Comparison of ENCODE assay signal across 1 cellular context in genomic region chr17:76166906-76167305, GRCh38.
TF ChIP-seq lines count a peak whose summit lies in the region.

No MANE protein-coding gene starts in this region.

TF ChIP-seq in H1, 55 proteins besides CTCF, POLR2A, EP300 and RAD21 (continued from another document):
- TF ChIP-seq, protein P1, sequence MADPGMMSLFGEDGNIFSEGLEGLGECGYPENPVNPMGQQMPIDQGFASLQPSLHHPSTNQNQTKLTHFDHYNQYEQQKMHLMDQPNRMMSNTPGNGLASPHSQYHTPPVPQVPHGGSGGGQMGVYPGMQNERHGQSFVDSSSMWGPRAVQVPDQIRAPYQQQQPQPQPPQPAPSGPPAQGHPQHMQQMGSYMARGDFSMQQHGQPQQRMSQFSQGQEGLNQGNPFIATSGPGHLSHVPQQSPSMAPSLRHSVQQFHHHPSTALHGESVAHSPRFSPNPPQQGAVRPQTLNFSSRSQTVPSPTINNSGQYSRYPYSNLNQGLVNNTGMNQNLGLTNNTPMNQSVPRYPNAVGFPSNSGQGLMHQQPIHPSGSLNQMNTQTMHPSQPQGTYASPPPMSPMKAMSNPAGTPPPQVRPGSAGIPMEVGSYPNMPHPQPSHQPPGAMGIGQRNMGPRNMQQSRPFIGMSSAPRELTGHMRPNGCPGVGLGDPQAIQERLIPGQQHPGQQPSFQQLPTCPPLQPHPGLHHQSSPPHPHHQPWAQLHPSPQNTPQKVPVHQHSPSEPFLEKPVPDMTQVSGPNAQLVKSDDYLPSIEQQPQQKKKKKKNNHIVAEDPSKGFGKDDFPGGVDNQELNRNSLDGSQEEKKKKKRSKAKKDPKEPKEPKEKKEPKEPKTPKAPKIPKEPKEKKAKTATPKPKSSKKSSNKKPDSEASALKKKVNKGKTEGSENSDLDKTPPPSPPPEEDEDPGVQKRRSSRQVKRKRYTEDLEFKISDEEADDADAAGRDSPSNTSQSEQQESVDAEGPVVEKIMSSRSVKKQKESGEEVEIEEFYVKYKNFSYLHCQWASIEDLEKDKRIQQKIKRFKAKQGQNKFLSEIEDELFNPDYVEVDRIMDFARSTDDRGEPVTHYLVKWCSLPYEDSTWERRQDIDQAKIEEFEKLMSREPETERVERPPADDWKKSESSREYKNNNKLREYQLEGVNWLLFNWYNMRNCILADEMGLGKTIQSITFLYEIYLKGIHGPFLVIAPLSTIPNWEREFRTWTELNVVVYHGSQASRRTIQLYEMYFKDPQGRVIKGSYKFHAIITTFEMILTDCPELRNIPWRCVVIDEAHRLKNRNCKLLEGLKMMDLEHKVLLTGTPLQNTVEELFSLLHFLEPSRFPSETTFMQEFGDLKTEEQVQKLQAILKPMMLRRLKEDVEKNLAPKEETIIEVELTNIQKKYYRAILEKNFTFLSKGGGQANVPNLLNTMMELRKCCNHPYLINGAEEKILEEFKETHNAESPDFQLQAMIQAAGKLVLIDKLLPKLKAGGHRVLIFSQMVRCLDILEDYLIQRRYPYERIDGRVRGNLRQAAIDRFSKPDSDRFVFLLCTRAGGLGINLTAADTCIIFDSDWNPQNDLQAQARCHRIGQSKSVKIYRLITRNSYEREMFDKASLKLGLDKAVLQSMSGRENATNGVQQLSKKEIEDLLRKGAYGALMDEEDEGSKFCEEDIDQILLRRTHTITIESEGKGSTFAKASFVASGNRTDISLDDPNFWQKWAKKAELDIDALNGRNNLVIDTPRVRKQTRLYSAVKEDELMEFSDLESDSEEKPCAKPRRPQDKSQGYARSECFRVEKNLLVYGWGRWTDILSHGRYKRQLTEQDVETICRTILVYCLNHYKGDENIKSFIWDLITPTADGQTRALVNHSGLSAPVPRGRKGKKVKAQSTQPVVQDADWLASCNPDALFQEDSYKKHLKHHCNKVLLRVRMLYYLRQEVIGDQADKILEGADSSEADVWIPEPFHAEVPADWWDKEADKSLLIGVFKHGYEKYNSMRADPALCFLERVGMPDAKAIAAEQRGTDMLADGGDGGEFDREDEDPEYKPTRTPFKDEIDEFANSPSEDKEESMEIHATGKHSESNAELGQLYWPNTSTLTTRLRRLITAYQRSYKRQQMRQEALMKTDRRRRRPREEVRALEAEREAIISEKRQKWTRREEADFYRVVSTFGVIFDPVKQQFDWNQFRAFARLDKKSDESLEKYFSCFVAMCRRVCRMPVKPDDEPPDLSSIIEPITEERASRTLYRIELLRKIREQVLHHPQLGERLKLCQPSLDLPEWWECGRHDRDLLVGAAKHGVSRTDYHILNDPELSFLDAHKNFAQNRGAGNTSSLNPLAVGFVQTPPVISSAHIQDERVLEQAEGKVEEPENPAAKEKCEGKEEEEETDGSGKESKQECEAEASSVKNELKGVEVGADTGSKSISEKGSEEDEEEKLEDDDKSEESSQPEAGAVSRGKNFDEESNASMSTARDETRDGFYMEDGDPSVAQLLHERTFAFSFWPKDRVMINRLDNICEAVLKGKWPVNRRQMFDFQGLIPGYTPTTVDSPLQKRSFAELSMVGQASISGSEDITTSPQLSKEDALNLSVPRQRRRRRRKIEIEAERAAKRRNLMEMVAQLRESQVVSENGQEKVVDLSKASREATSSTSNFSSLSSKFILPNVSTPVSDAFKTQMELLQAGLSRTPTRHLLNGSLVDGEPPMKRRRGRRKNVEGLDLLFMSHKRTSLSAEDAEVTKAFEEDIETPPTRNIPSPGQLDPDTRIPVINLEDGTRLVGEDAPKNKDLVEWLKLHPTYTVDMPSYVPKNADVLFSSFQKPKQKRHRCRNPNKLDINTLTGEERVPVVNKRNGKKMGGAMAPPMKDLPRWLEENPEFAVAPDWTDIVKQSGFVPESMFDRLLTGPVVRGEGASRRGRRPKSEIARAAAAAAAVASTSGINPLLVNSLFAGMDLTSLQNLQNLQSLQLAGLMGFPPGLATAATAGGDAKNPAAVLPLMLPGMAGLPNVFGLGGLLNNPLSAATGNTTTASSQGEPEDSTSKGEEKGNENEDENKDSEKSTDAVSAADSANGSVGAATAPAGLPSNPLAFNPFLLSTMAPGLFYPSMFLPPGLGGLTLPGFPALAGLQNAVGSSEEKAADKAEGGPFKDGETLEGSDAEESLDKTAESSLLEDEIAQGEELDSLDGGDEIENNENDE (IDR thresholded peaks at IDR 0.05; ENCODE audit: insufficient replicate concordance, low read length) = no peak
- TF ChIP-seq SUZ12 (IDR thresholded peaks at IDR 0.05; ENCODE audit: low read length) (no peak), RXRA (IDR thresholded peaks at IDR 0.05; ENCODE audit: insufficient read depth, low read depth, low read length) (no peak), RNF2 (IDR thresholded peaks at IDR 0.05; ENCODE audit: borderline replicate concordance, low read depth, low read length, missing control alignments, poor library complexity, severe bottlenecking) (no peak), TAF7 (optimal IDR thresholded peaks at IDR 0.05; ENCODE audit: borderline replicate concordance, low read depth, low read length) (no peak), ASH2L (IDR thresholded peaks at IDR 0.05; ENCODE audit: low read length) (no peak), JUND (IDR thresholded peaks at IDR 0.05; ENCODE audit: low read length) (no peak)
